18 cellular contexts compared by ENCODE assay signal in the genomic region with DNA sequence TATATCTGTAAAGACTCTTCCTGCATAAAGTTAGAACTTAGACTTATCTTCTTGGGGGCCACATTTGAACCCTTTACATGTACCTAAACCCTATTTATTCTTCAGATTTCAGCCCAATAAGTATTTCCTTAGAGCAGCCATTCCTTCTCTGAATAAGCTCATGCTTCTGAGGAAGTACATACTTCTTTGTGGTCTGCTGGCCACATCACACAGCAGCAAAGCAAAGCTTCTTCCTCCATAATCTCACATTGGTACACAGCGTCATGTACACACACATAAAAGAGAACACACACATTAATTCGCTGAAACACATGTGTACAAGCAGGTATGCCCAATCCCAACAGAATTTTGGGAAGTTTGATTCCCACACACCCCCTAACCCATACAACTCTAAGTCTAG.
DNase-seq lines count a peak whose midpoint lies in the region; ATAC-seq and TF ChIP-seq lines count a peak whose summit lies in the region.
"Had no signal": no experiment of that assay in that cellular context is flagged by ENCODE, and none has a peak within 500 bp of the region (broad histone marks: within the 10 kb centered on the region; RNA-seq: fewer than 3 reads in every experiment).

No MANE protein-coding gene starts in this region.

- no peak overlapping the region for H3K4me2 ChIP-seq in hepatocyte
- H3K4me2 ChIP-seq: BLaER1 had no signal

- H3K4me1 Mint-ChIP-seq in natural killer cell = no peaks in the 10 kb centered on the region

- H2AFZ ChIP-seq in hepatocyte = no peak overlapping the region

- TF ChIP-seq POLR2A in adrenal gland (IDR thresholded peaks at IDR 0.05) = no peak

- H3K79me2 ChIP-seq in hepatocyte = no peaks in the 10 kb centered on the region

- 97% methylated on average over 2 of the region's 2 CpGs for WGBS in hepatocyte (ENCODE audit: low lambda C conversion rate, missing lambda C conversion rate)
- WGBS in adrenal gland, 4 donors = 75 to 85% (median 79%) methylated on average over 2 of the region's 2 CpGs

- no peak overlapping the region for H3K27ac Mint-ChIP-seq in natural killer cell
- H3K27ac Mint-ChIP-seq: CD8-positive, alpha-beta T cell had no signal

- DNase-seq in AG10803 (ENCODE audit: low read depth) (peak; percentile 22), Kasumi-1 (lab: John Stamatoyannopoulos, UW) (peak; percentile 8 to 17), amniotic epithelial cell (ENCODE audit: low read depth) (peak; percentile 59), hepatocyte (ENCODE audit: low spot score) (no peak), natural killer cell (no peak), superior temporal gyrus (ENCODE audit: extremely low spot score) (no peak), adrenal gland (no peak)
- no peak for DNase-seq in stimulated activated CD4-positive, alpha-beta T cell treated with anti-CD3 and anti-CD28 coated beads, Interleukin-2, amount 100 ng/mL, for 48 hours
- DNase-seq: CD8-positive, alpha-beta T cell; DMS79; GF-D8; IMR-90; NCI-H1048; NCI-H146; NCI-H2081 treated with DMSO at 0.1 percent for 48 hours; NCI-H524; SIG-M5 had no signal

- no peaks in the 10 kb centered on the region for H3K36me3 Mint-ChIP-seq in natural killer cell
- H3K36me3 Mint-ChIP-seq: CD8-positive, alpha-beta T cell had no signal

- peaks cover 7% of the 10 kb centered on the region for H3K4me1 ChIP-seq in hepatocyte (ENCODE audit: insufficient read depth)
- no peaks in the 10 kb centered on the region for H3K4me1 ChIP-seq in adrenal gland (replicated peaks in 1 of 2)
- H3K4me1 ChIP-seq: BLaER1 had no signal

- no peaks in the 10 kb centered on the region for H4K20me1 ChIP-seq in hepatocyte (ENCODE audit: insufficient read depth, poor library complexity, severe bottlenecking)
- H4K20me1 ChIP-seq: BLaER1 had no signal

- H3K27me3 ChIP-seq in hepatocyte (no peaks in the 10 kb centered on the region), adrenal gland (no peaks in the 10 kb centered on the region)
- H3K27me3 ChIP-seq: BLaER1 had no signal

- peaks cover 10 to 14% of the 10 kb centered on the region in 2 donors for H3K9me3 Mint-ChIP-seq in natural killer cell

- peak overlapping the region; percentile 69 for H3K27ac ChIP-seq in hepatocyte
- H3K27ac ChIP-seq in adrenal gland = no peak overlapping the region
- H3K27ac ChIP-seq: BLaER1 had no signal

- no peak overlapping the region for H3K4me3 Mint-ChIP-seq in natural killer cell
- H3K4me3 Mint-ChIP-seq: CD8-positive, alpha-beta T cell had no signal

- intact Hi-C loops in natural killer cell (cut with micrococcal nuclease) = no loop called here
- intact Hi-C loops in adrenal gland (cut with DNase I) = no loop called here

- no peak for ATAC-seq in natural killer cell
- ATAC-seq: CD8-positive, alpha-beta T cell had no signal

- no peaks in the 10 kb centered on the region for H3K9me3 ChIP-seq in hepatocyte (ENCODE audit: low read depth)
- no peaks in the 10 kb centered on the region for H3K9me3 ChIP-seq in adrenal gland (replicated peaks in 1 of 3)
- H3K9me3 ChIP-seq: BLaER1 had no signal

- no peaks in the 10 kb centered on the region for H3K27me3 Mint-ChIP-seq in natural killer cell (ENCODE audit: low read depth in 2 of 2)

- H3K4me3 ChIP-seq in AG10803 (ENCODE audit: low read length) (no peak overlapping the region), hepatocyte (no peak overlapping the region), adrenal gland (no peak overlapping the region)
- H3K4me3 ChIP-seq: BLaER1 had no signal

- H3K36me3 ChIP-seq in hepatocyte (replicated peaks; ENCODE audit: insufficient read depth, low read depth) = no peaks in the 10 kb centered on the region
- no peaks in the 10 kb centered on the region for H3K36me3 ChIP-seq in adrenal gland (replicated peaks in 1 of 2)
- H3K36me3 ChIP-seq: BLaER1 had no signal

- TF ChIP-seq CTCF in AG10803 (conservative IDR thresholded peaks at IDR 0.05; ENCODE audit: low read length) (no peak), hepatocyte (IDR thresholded peaks at IDR 0.05; ENCODE audit: poor library complexity) (no peak), natural killer cell (IDR thresholded peaks at IDR 0.05) (no peak), adrenal gland (IDR thresholded peaks at IDR 0.05) (no peak)

- no peaks in the 10 kb centered on the region for H3K9me2 ChIP-seq in hepatocyte (replicated peaks; ENCODE audit: insufficient read depth)

Comparison
In these comparisons a context has a peak if more than half of its experiments do, and no peak if none do; other contexts are left out.
1. DNase-seq: peak in AG10803 (single experiment), Kasumi-1 (2 of 2) and amniotic epithelial cell (single experiment); none in hepatocyte (single experiment), natural killer cell (single experiment), stimulated activated CD4-positive, alpha-beta T cell treated with anti-CD3 and anti-CD28 coated beads, Interleukin-2, amount 100 ng/mL, for 48 hours (0 of 2), superior temporal gyrus (single experiment) and adrenal gland (0 of 7).